12 cellular contexts compared by ENCODE assay signal in the genomic region with DNA sequence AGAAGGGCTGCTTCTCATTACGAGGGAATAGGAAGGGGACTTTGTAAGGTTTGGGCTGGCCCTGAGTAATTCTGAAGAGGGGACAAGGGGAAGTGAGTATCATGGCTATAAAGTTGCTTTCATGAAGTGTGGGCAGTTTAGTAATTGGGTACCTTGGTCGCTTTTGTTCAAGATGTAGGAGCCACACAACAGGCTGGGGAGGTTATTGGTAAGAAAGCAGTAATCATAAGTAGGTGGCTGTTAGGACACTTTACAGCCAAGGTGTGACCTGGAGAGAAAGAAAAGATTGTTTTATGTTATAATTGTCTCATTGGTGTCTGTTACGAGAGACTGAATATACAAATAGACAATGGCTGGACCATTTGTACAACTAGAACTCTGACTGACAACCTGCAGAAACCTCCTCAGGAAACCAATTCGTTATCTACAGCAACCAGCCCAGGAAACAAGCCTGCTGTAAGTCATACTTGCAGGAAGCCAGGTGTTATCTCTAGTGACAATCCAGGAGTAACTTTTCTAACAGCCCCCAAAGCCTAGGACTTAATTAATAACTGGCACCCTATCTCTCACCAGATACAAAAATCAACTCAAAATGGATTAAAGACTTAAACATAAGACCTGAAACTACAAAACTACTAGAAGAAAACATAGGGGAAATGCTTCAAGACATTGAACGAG.
A peak's percentile ranks its signal among the peaks of the same experiment; 100 is the strongest.
DNase-seq lines count a peak whose midpoint lies in the region; ATAC-seq and TF ChIP-seq lines count a peak whose summit lies in the region.
"Had no signal": no experiment of that assay in that cellular context is flagged by ENCODE, and none has a peak within 500 bp of the region (broad histone marks: within the 10 kb centered on the region; RNA-seq: fewer than 3 reads in every experiment).

No MANE protein-coding gene starts in this region.

- H3K27ac ChIP-seq in BLaER1, result peak overlapping the region; percentile 54
- H3K27ac ChIP-seq: psoas muscle had no signal

- H3K4me1 ChIP-seq in BLaER1, result peaks cover 65% of the 10 kb centered on the region
- H3K4me1 ChIP-seq: psoas muscle had no signal

- no peak for TF ChIP-seq CTCF in GM12865 (IDR thresholded peaks at IDR 0.05; ENCODE audit: insufficient read depth, low read depth, low read length, missing control alignments)

- H3K36me3 ChIP-seq in BLaER1, result peaks cover 6% of the 10 kb centered on the region; the same call in 1 of the 2 replicates
- H3K36me3 ChIP-seq: stomach had no signal

- no peaks in the 10 kb centered on the region for H4K20me1 ChIP-seq in BLaER1

- peak overlapping the region; percentile 3; the same call in 1 of the 2 replicates for H3K9ac ChIP-seq in BLaER1

- H3K4me3 ChIP-seq in BLaER1 (no peak overlapping the region), GM12865 (ENCODE audit: low read depth, low read length) (peak overlapping the region; percentile 6)
- H3K4me3 ChIP-seq: psoas muscle, stomach had no signal

- peaks cover 8% of the 10 kb centered on the region; the same call in 1 of the 2 replicates for H3K9me3 ChIP-seq in BLaER1
- H3K9me3 ChIP-seq: psoas muscle, stomach had no signal

- DNase-seq in GM12865 (ENCODE audit: low read depth) (peak; percentile 74), RPMI8226 (peak; percentile 54)
- DNase-seq in central memory CD4-positive, alpha-beta T cell, result peak; percentile 29
- no peak for DNase-seq in activated effector memory CD4-positive, alpha-beta T cell treated with anti-CD3 and anti-CD28 coated beads, Interleukin-2, amount 50 U/mL, for 16 hours
- DNase-seq: NCI-H510A treated with DMSO at 0.1 percent for 48 hours, psoas muscle, stomach had no signal

- H3K4me2 ChIP-seq in BLaER1, result peak overlapping the region; percentile 79

- H3K27me3 ChIP-seq in BLaER1, result no peaks in the 10 kb centered on the region
- H3K27me3 ChIP-seq: stomach had no signal

- ATAC-seq in HG02884 (IDR thresholded peaks at IDR 0.05; ENCODE audit: unreplicated experiment) (no peak), GM18870 (IDR thresholded peaks at IDR 0.05; ENCODE audit: unreplicated experiment) (no peak), GM18858 (IDR thresholded peaks at IDR 0.05; ENCODE audit: unreplicated experiment) (no peak)
- ATAC-seq: psoas muscle, Right ventricle myocardium inferior had no signal
